Comparison of ENCODE assay signal across 8 cellular contexts in genomic region chr11:65382036-65382803, GRCh38. TPM values are rescaled to one million over a fixed set of nuclear protein-coding genes. Genes with fewer than 3 reads are reported as not detected.
DNase-seq lines count a peak whose midpoint lies in the region; ATAC-seq and TF ChIP-seq lines count a peak whose summit lies in the region.

A gene with protein sequence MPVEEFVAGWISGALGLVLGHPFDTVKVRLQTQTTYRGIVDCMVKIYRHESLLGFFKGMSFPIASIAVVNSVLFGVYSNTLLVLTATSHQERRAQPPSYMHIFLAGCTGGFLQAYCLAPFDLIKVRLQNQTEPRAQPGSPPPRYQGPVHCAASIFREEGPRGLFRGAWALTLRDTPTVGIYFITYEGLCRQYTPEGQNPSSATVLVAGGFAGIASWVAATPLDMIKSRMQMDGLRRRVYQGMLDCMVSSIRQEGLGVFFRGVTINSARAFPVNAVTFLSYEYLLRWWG (minus strand): TSS chr11:65382646. CDS start chr11:65381951, 695 bp downstream.

- H3K27me3 ChIP-seq in effector memory CD4-positive, alpha-beta T cell (replicated peaks; ENCODE audit: control insufficient read depth, insufficient read depth, low read length, poor library complexity, severe bottlenecking) = no peaks in the 10 kb centered on the region

- ATAC-seq in GM21381 (IDR thresholded peaks at IDR 0.05; ENCODE audit: unreplicated experiment) = peak; percentile 63

- H3K9me3 Mint-ChIP-seq in mesothelial cell of epicardium = no peaks in the 10 kb centered on the region

- H3K9me3 ChIP-seq in effector memory CD4-positive, alpha-beta T cell (ENCODE audit: control insufficient read depth, low read length) = no peaks in the 10 kb centered on the region

- H3K4me3 Mint-ChIP-seq in mesothelial cell of epicardium = peak within 1 kb of the TSS; percentile 52

- peak within 1 kb of the TSS; percentile 99 for H3K27ac Mint-ChIP-seq in mesothelial cell of epicardium

- H3K4me3 ChIP-seq in effector memory CD4-positive, alpha-beta T cell (ENCODE audit: insufficient read depth, low read depth, low read length, poor library complexity, severe bottlenecking) = peak within 1 kb of the TSS; percentile 54

- DNase-seq in D341Med (ENCODE audit: low spot score) (peak; percentile 89), HT1080 (ENCODE audit: low read depth) (peak; percentile 100), NOMO-1 (lab: John Stamatoyannopoulos, UW; ENCODE audit: unreplicated experiment in 2 of 2) (peak; percentile 87 to 90), mesothelial cell of epicardium (ENCODE audit: low spot score in 2 of 2, unreplicated experiment in 2 of 2) (peak; percentile 81 to 90)
- peak; percentile 94 for DNase-seq in activated CD8-positive, alpha-beta memory T cell treated with anti-CD3 and anti-CD28 coated beads for 24 hours
- DNase-seq in effector memory CD4-positive, alpha-beta T cell = peak; percentile 83 to 92 (median 87)
- DNase-seq in stimulated activated CD8-positive, alpha-beta memory T cell treated with anti-CD3 and anti-CD28 coated beads, Interleukin-15, amount 100 ng/mL, for 4 hours (ENCODE audit: low read depth in 2 of 2) = peak; percentile 85 to 89

- peaks cover 47% of the 10 kb centered on the region for H3K4me1 ChIP-seq in effector memory CD4-positive, alpha-beta T cell (ENCODE audit: control insufficient read depth, insufficient read depth, low read length, poor library complexity, severe bottlenecking)

- TF ChIP-seq CTCF in mesothelial cell of epicardium (IDR thresholded peaks at IDR 0.05; ENCODE audit: unreplicated experiment) = peak; percentile 80

- H3K36me3 Mint-ChIP-seq in mesothelial cell of epicardium = no peaks in the 10 kb centered on the region

- H3K36me3 ChIP-seq in effector memory CD4-positive, alpha-beta T cell (ENCODE audit: control insufficient read depth, insufficient read depth, low read length) = peaks cover 12% of the 10 kb centered on the region

- peak within 1 kb of the TSS; percentile 87 for H3K27ac ChIP-seq in effector memory CD4-positive, alpha-beta T cell (ENCODE audit: insufficient read depth, low read length, poor library complexity, severe bottlenecking)

- peaks cover 38% of the 10 kb centered on the region for H3K4me1 Mint-ChIP-seq in mesothelial cell of epicardium

- no peaks in the 10 kb centered on the region for H3K27me3 Mint-ChIP-seq in mesothelial cell of epicardium (ENCODE audit: low read depth)

RNA-seq across cellular contexts. Expression of the gene that starts here (rescaled TPM):
- 1.4 and 1.9 TPM in 2 replicates for total RNA-seq in HT1080 (2014; rRNA removed; shearing (Covaris generic))
- 2.0 and 2.8 TPM in 2 replicates for polyA plus RNA-seq in HT1080 (2015; cell fraction: cytosol; rRNA removed)
- polyA plus RNA-seq in HT1080 (2015; cell fraction: nucleus; rRNA removed) = 6.7 and 11.5 TPM in 2 replicates
- 3.9 to 4.7 TPM (median 4.7 TPM) in 3 replicates for total RNA-seq in mesothelial cell of epicardium

Comparison
In these comparisons a context has a peak if more than half of its experiments do, and no peak if none do; other contexts are left out.
1. Peak in every context shown above with its lines: DNase-seq, ATAC-seq, H3K4me3 ChIP-seq and H3K27ac ChIP-seq.